6 cellular contexts compared by ENCODE assay signal in the genomic region with DNA sequence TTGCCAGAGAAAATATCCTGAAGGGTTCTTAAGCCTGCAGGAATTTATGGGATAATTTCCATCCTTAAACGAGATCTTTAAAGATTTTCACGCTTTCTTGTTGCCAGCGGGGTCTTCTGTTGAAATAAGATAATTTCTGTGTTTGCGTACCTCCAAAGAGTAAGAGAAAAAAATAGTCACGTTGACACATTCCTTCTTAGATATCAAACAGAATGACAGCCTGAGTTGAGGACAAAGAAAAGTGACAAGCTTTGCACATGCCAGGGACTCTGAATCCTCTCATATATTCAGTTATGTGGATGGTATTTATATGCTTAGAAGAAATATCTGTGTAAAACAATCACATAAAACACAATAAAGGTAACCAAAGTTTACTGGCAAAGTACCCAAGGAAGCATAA.
"Had no signal": no experiment of that assay in that cellular context is flagged by ENCODE, and none has a peak within 500 bp of the region (broad histone marks: within the 10 kb centered on the region; RNA-seq: fewer than 3 reads in every experiment).

No MANE protein-coding gene starts in this region.

- H3K4me3 ChIP-seq: K562 had no signal

- H3K9me3 Mint-ChIP-seq: IgD-negative memory B cell had no signal

- H3K4me3 Mint-ChIP-seq: IgD-negative memory B cell had no signal

- H3K27ac Mint-ChIP-seq: IgD-negative memory B cell had no signal

- H3K27ac ChIP-seq: HL-60 had no signal

- H3K36me3 Mint-ChIP-seq: IgD-negative memory B cell had no signal

- H3K4me1 Mint-ChIP-seq: IgD-negative memory B cell had no signal

- DNase-seq: IMR-90, KBM-7 had no signal

- ATAC-seq: HepG2, K562 had no signal
